8 cellular contexts compared by ENCODE assay signal in genomic region chr15:43824302-43825246, GRCh38. TPM values are rescaled to one million over a fixed set of nuclear protein-coding genes. Genes with fewer than 3 reads are reported as not detected.
DNase-seq lines count a peak whose midpoint lies in the region; ATAC-seq and TF ChIP-seq lines count a peak whose summit lies in the region.

Gene MFAP1, minus strand, starts transcription at chr15:43824690. Its CDS starts 121 bp downstream, at chr15:43824569.

- no peaks in the 10 kb centered on the region for H3K27me3 Mint-ChIP-seq in natural killer cell treated with Interleukin-12 subunit alpha and Interleukin-12 subunit beta and Interleukin-15 and Interleukin-18, amount 100 ng/mL, for 72 hours

- H3K36me3 ChIP-seq in DOHH2 (ENCODE audit: control insufficient read depth, low read length) (peaks cover 68% of the 10 kb centered on the region), H7 (replicated peaks; ENCODE audit: control insufficient read depth, insufficient read depth, low read length) (no peaks in the 10 kb centered on the region)

- H3K27ac ChIP-seq in DOHH2 (ENCODE audit: low read depth, low read length): peak within 1 kb of the TSS; percentile 83

- peaks cover 14% of the 10 kb centered on the region for H3F3A ChIP-seq in DOHH2 (ENCODE audit: control insufficient read depth, insufficient read depth)

- peak; percentile 85 for DNase-seq in H7
- peak; percentile 97 for DNase-seq in M059J (ENCODE audit: low read depth)
- DNase-seq in SHP77 (lab: John Stamatoyannopoulos, UW): peak; percentile 96 to 97
- peak; percentile 82 for DNase-seq in activated effector memory CD4-positive, alpha-beta T cell treated with Interleukin-2 at 50 U/mL for 16 hours
- peak; percentile 99 for DNase-seq in fibroblast of pulmonary artery (ENCODE audit: low read depth)
- peak; percentile 95 for DNase-seq in natural killer cell treated with Interleukin-12 subunit alpha and Interleukin-12 subunit beta and Interleukin-15 and Interleukin-18, amount 100 ng/mL, for 72 hours (ENCODE audit: low spot score)
- peak; percentile 92 for DNase-seq in stimulated activated naive CD8-positive, alpha-beta T cell treated with anti-CD3 and anti-CD28 coated beads, Interleukin-15, Interleukin-2, amounts not matched to agents 100 U/mL and 50 U/mL, for 24 hours

- peaks cover 8% of the 10 kb centered on the region; the same call in 1 of the 2 replicates for H4K20me1 ChIP-seq in DOHH2 (ENCODE audit: control insufficient read depth, insufficient read depth, low read depth, low read length)

- H3K27ac Mint-ChIP-seq in natural killer cell treated with Interleukin-12 subunit alpha and Interleukin-12 subunit beta and Interleukin-15 and Interleukin-18, amount 100 ng/mL, for 72 hours: peak within 1 kb of the TSS; percentile 97 to 99

- H3K4me3 ChIP-seq in DOHH2 (ENCODE audit: low read length): peak within 1 kb of the TSS; percentile 98
- peak within 1 kb of the TSS; percentile 86 for H3K4me3 ChIP-seq in H7 (ENCODE audit: insufficient read depth, low read depth, low read length)
- peak within 1 kb of the TSS; percentile 88 for H3K4me3 ChIP-seq in fibroblast of pulmonary artery (replicated peaks; ENCODE audit: low read depth, low read length)

- H3K9me3 Mint-ChIP-seq in natural killer cell treated with Interleukin-12 subunit alpha and Interleukin-12 subunit beta and Interleukin-15 and Interleukin-18, amount 100 ng/mL, for 72 hours: no peaks in the 10 kb centered on the region

- TF ChIP-seq CTCF in DOHH2 (IDR thresholded peaks at IDR 0.05; ENCODE audit: low read depth, low read length, poor library complexity, severe bottlenecking) (no peak), fibroblast of pulmonary artery (IDR thresholded peaks at IDR 0.05; ENCODE audit: low read length, missing control alignments) (no peak)

- peak within 1 kb of the TSS; percentile 65 for H3K4me2 ChIP-seq in DOHH2 (ENCODE audit: low read length)

- H3K4me3 Mint-ChIP-seq in natural killer cell treated with Interleukin-12 subunit alpha and Interleukin-12 subunit beta and Interleukin-15 and Interleukin-18, amount 100 ng/mL, for 72 hours: peak within 1 kb of the TSS; percentile 98

- peak; percentile 89 to 94 for ATAC-seq in natural killer cell treated with Interleukin-12 subunit alpha and Interleukin-12 subunit beta and Interleukin-15 and Interleukin-18, amount 100 ng/mL, for 72 hours
- ATAC-seq in stimulated activated naive CD8-positive, alpha-beta T cell treated with anti-CD3 and anti-CD28 coated beads, Interleukin-15, Interleukin-2, amounts not matched to agents 100 U/mL and 50 U/mL, for 24 hours: peak; percentile 81

- peaks cover 34 to 36% of the 10 kb centered on the region in 2 donors for H3K4me1 Mint-ChIP-seq in natural killer cell treated with Interleukin-12 subunit alpha and Interleukin-12 subunit beta and Interleukin-15 and Interleukin-18, amount 100 ng/mL, for 72 hours (ENCODE audit: low read depth in 2 of 2)

- H3K9me2 ChIP-seq in DOHH2 (replicated peaks; ENCODE audit: control insufficient read depth, low read length): no peaks in the 10 kb centered on the region

- H3K79me2 ChIP-seq in DOHH2 (ENCODE audit: control insufficient read depth, low read length): peaks cover 98% of the 10 kb centered on the region

- H3K9me3 ChIP-seq in DOHH2 (ENCODE audit: control insufficient read depth, insufficient read depth, low read length): no peaks in the 10 kb centered on the region

- peaks cover 14% of the 10 kb centered on the region for H3K36me3 Mint-ChIP-seq in natural killer cell treated with Interleukin-12 subunit alpha and Interleukin-12 subunit beta and Interleukin-15 and Interleukin-18, amount 100 ng/mL, for 72 hours

- H3K4me1 ChIP-seq in DOHH2 (ENCODE audit: control insufficient read depth, low read length): peaks cover 58% of the 10 kb centered on the region

- H3K27me3 ChIP-seq in DOHH2 (ENCODE audit: control insufficient read depth, low read length) (no peaks in the 10 kb centered on the region), H7 (ENCODE audit: control insufficient read depth, insufficient read depth, low read length) (no peaks in the 10 kb centered on the region)

RNA-seq across cellular contexts. Expression of gene MFAP1, which starts in this region (rescaled TPM):
- total RNA-seq in H7 (2014; rRNA removed; shearing (Covaris generic)): 25.3 and 29.8 TPM in 2 replicates
- 22.0 and 34.0 TPM in 2 replicates for total RNA-seq in M059J (2014; rRNA removed; shearing (Covaris generic))
- total RNA-seq in natural killer cell treated with Interleukin-12 subunit alpha and Interleukin-12 subunit beta and Interleukin-15 and Interleukin-18, amount 100 ng/mL, for 72 hours: 10 to 100 TPM; 30.4 to 37.4 TPM

Comparison
In these comparisons a context has a peak if more than half of its experiments do, and no peak if none do; other contexts are left out.
1. Peak in every context shown above with its lines: DNase-seq, ATAC-seq, H3K4me3 ChIP-seq and H3K27ac ChIP-seq.